In the genomic region with DNA sequence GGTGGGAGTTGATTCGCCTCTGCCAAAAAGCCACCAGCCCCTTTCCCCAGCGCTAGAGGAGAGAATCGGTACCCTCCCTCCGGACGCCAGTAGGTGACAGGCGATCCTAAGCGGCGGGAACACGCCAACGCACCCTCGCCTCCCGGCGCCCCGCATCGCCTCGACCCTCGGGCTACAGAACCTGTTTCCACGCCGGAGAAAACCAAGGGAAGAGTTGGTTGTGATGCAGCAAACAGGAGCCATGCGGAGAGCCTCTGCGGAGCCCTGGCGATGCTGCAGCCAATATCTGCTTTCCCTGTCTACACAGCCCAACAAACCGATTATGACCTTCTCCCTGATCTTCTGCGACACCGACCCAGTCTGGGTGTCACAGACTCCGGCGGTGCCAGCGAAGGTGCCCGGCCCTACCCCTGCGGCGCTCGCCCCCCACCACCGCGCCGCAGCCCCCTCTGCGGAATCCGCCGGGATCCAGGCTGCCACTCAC, we compare ENCODE assay signal across 8 cellular contexts. TPM values are rescaled to one million over a fixed set of nuclear protein-coding genes. Genes with fewer than 3 reads are reported as not detected.
DNase-seq lines count a peak whose midpoint lies in the region; ATAC-seq, FAIRE-seq and TF ChIP-seq lines count a peak whose summit lies in the region.

No MANE protein-coding gene starts in this region.

- H3K9me3 Mint-ChIP-seq in stimulated activated naive CD8-positive, alpha-beta T cell treated with anti-CD3 and anti-CD28 coated beads, Interleukin-15, amount 100 ng/mL, for 72 hours: no peaks in the 10 kb centered on the region

- ATAC-seq in Right ventricle myocardium inferior (peak; percentile 66), HG02798 (IDR thresholded peaks at IDR 0.05; ENCODE audit: poor library complexity, unreplicated experiment) (peak; percentile 21)
- peak; percentile 49 for ATAC-seq in stimulated activated naive CD8-positive, alpha-beta T cell treated with anti-CD3 and anti-CD28 coated beads, Interleukin-15, amount 100 ng/mL, for 72 hours

- no peak overlapping the region for H3K27ac Mint-ChIP-seq in stimulated activated naive CD8-positive, alpha-beta T cell treated with anti-CD3 and anti-CD28 coated beads, Interleukin-15, amount 100 ng/mL, for 72 hours

- H3K4me3 ChIP-seq in bronchial epithelial cell (ENCODE audit: low read depth, low read length): peak overlapping the region; percentile 84

- no peak for FAIRE-seq in bronchial epithelial cell (lab: Jason Lieb, UNC)

- peaks cover 16% of the 10 kb centered on the region for H3K4me1 Mint-ChIP-seq in stimulated activated naive CD8-positive, alpha-beta T cell treated with anti-CD3 and anti-CD28 coated beads, Interleukin-15, amount 100 ng/mL, for 72 hours

- intact Hi-C loops in Right ventricle myocardium inferior (cut with DNase I): loop anchor here (5.0 to 10.0 kb wide), 6 partner anchors 107 to 748 kb away; no protein-coding TSS in a partner anchor
- intact Hi-C loops in cardiac septum (cut with DNase I): loop anchor here (2.0 to 10.0 kb wide), 4 partner anchors 198 to 750 kb away; a partner anchor contains a TSS

- peak; percentile 87 for TF ChIP-seq CTCF in bronchial epithelial cell (IDR thresholded peaks at IDR 0.05; ENCODE audit: insufficient read depth, low read length, severe bottlenecking)

- H3K27me3 Mint-ChIP-seq in stimulated activated naive CD8-positive, alpha-beta T cell treated with anti-CD3 and anti-CD28 coated beads, Interleukin-15, amount 100 ng/mL, for 72 hours: peaks cover 76% of the 10 kb centered on the region

- peak overlapping the region; percentile 44 to 71 for H3K4me3 Mint-ChIP-seq in stimulated activated naive CD8-positive, alpha-beta T cell treated with anti-CD3 and anti-CD28 coated beads, Interleukin-15, amount 100 ng/mL, for 72 hours

- H3K36me3 ChIP-seq in bronchial epithelial cell (ENCODE audit: control insufficient read depth, insufficient read depth, low read length): no peaks in the 10 kb centered on the region

- H3K27me3 ChIP-seq in bronchial epithelial cell (ENCODE audit: control insufficient read depth, insufficient read depth, low read length): no peaks in the 10 kb centered on the region

- DNase-seq in Right ventricle myocardium inferior (ENCODE audit: missing footprints) (no peak), cardiac septum (ENCODE audit: low spot score) (no peak), NOMO-1 treated with DMSO at 0.1 percent for 48 hours (lab: John Stamatoyannopoulos, UW; ENCODE audit: unreplicated experiment) (peak; percentile 45), bronchial epithelial cell (ENCODE audit: low read depth) (no peak), left kidney (ENCODE audit: low read depth, low spot score) (peak; percentile 83), NK-92 (lab: John Stamatoyannopoulos, UW; ENCODE audit: unreplicated experiment) (no peak)
- peak; percentile 11 to 16 for DNase-seq in stimulated activated naive CD8-positive, alpha-beta T cell treated with anti-CD3 and anti-CD28 coated beads, Interleukin-15, amount 100 ng/mL, for 72 hours

RNA-seq across cellular contexts. Expression of a gene that starts 0.5 kb away (rescaled TPM):
- total RNA-seq in Right ventricle myocardium inferior (14.5 TPM), cardiac septum (34.3 TPM), bronchial epithelial cell (1.1 and 2.4 TPM in 2 replicates)

Comparison
In these comparisons a context has a peak if more than half of its experiments do, and no peak if none do; other contexts are left out.
1. DNase-seq: peak in NOMO-1 treated with DMSO at 0.1 percent for 48 hours (single experiment), left kidney (single experiment) and stimulated activated naive CD8-positive, alpha-beta T cell treated with anti-CD3 and anti-CD28 coated beads, Interleukin-15, amount 100 ng/mL, for 72 hours (2 of 2); none in Right ventricle myocardium inferior (single experiment), cardiac septum (single experiment), bronchial epithelial cell (single experiment) and NK-92 (single experiment).
2. Peak in every context shown above with its lines, with median percentiles within 50 percentile points of each other: ATAC-seq.